37 cellular contexts compared by ENCODE assay signal in genomic region chr1:88089961-88090360, GRCh38.
"Had no signal": no experiment of that assay in that cellular context is flagged by ENCODE, and none has a peak within 500 bp of the region (broad histone marks: within the 10 kb centered on the region; RNA-seq: fewer than 3 reads in every experiment).

No MANE protein-coding gene starts in this region.

- H3K36me3 ChIP-seq: ascending aorta, cardiac muscle cell had no signal

- H3K4me3 ChIP-seq: ascending aorta, cardiac muscle cell had no signal

- H3K27me3 ChIP-seq: ascending aorta, cardiac muscle cell had no signal

- H3K4me1 ChIP-seq: ascending aorta had no signal

- H3K9me3 ChIP-seq: ascending aorta had no signal

- H3K36me3 Mint-ChIP-seq: activated CD4-positive, alpha-beta memory T cell treated with anti-CD3 and anti-CD28 coated beads for 36 hours; activated naive CD4-positive, alpha-beta T cell treated with anti-CD3 and anti-CD28 coated beads, Interleukin-2, amount 10 ng/mL, durations not matched to agents 7 days and 5 days; activated naive CD4-positive, alpha-beta T cell treated with anti-CD3 and anti-CD28 coated beads, Interleukin-2, amount 50 U/mL, for 24 hours; activated naive CD8-positive, alpha-beta T cell; activated naive CD8-positive, alpha-beta T cell treated with anti-CD3 and anti-CD28 coated beads, Interleukin-2, amount 10 ng/mL, durations not matched to agents 7 days and 5 days; brain had no signal

- FAIRE-seq: bronchial epithelial cell, TTC549 had no signal

- ATAC-seq: activated CD8-positive, alpha-beta T cell treated with anti-CD3 and anti-CD28 coated beads for 36 hours; activated naive CD8-positive, alpha-beta T cell treated with anti-CD3 and anti-CD28 coated beads, Interleukin-2, amount 50 U/mL, for 24 hours; activated T-cell treated with anti-CD3 and anti-CD28 coated beads, Interleukin-2, amount 50 U/mL, for 4 hours; activated T-cell treated with anti-CD3 and anti-CD28 coated beads, Interleukin-2, amount 50 U/mL, for 72 hours had no signal

- H3K4me1 Mint-ChIP-seq: activated B cell treated with CpG ODN at 0.5 μM for 24 hours; activated CD4-positive, alpha-beta T cell treated with anti-CD3 and anti-CD28 coated beads, Interleukin-2, amount 10 ng/mL, durations not matched to agents 24 days and 14 days; activated naive CD4-positive, alpha-beta T cell treated with anti-CD3 and anti-CD28 coated beads, Interleukin-2, amount 10 ng/mL, durations not matched to agents 7 days and 5 days; activated naive CD4-positive, alpha-beta T cell treated with anti-CD3 and anti-CD28 coated beads, Interleukin-2, amount 50 U/mL, for 24 hours; activated naive CD8-positive, alpha-beta T cell treated with anti-CD3 and anti-CD28 coated beads, Interleukin-2, amount 10 ng/mL, durations not matched to agents 7 days and 5 days; activated naive CD8-positive, alpha-beta T cell treated with anti-CD3 and anti-CD28 coated beads, Interleukin-2, amount 50 U/mL, for 24 hours; central memory CD8-positive, alpha-beta T cell had no signal

- H3K4me3 Mint-ChIP-seq: activated B cell treated with CpG ODN at 0.5 μM for 24 hours; activated CD4-positive, alpha-beta memory T cell treated with anti-CD3 and anti-CD28 coated beads for 36 hours; activated CD4-positive, alpha-beta T cell treated with anti-CD3 and anti-CD28 coated beads, Interleukin-2, amount 10 ng/mL, durations not matched to agents 24 days and 14 days; activated CD8-positive, alpha-beta T cell treated with anti-CD3 and anti-CD28 coated beads for 36 hours; activated naive CD4-positive, alpha-beta T cell treated with anti-CD3 and anti-CD28 coated beads, Interleukin-2, amount 10 ng/mL, durations not matched to agents 7 days and 5 days; activated naive CD4-positive, alpha-beta T cell treated with anti-CD3 and anti-CD28 coated beads, Interleukin-2, amount 50 U/mL, for 24 hours; activated naive CD8-positive, alpha-beta T cell; activated naive CD8-positive, alpha-beta T cell treated with anti-CD3 and anti-CD28 coated beads, Interleukin-2, amount 10 ng/mL, durations not matched to agents 7 days and 5 days; activated naive CD8-positive, alpha-beta T cell treated with anti-CD3 and anti-CD28 coated beads, Interleukin-2, amount 50 U/mL, for 24 hours; activated T-cell treated with anti-CD3 and anti-CD28 coated beads, Interleukin-2, amount 50 U/mL, for 4 hours; activated T-cell treated with anti-CD3 and anti-CD28 coated beads, Interleukin-2, amount 50 U/mL, for 72 hours; activated T-helper 1 cell treated with anti-CD3 and anti-CD28 coated beads, Interleukin-12 subunit alpha, Interleukin-12 subunit beta, Interleukin-2, Interleukin-4 antibody, amounts not matched to agents 30 ng/mL and 10 ng/mL and 1 ng/mL, durations not matched to agents 14 hours and 24 hours and 36 hours; brain; central memory CD8-positive, alpha-beta T cell; T-helper 2 cell treated with Interferon-gamma antibody and Interleukin-4, amounts not matched to agents 5 μg/mL and 100 μg/mL, for 36 hours had no signal

- DNase-seq: activated B cell treated with CpG ODN at 0.5 μM for 24 hours; activated CD4-positive, alpha-beta memory T cell treated with anti-CD3 and anti-CD28 coated beads for 36 hours; activated CD4-positive, alpha-beta T cell treated with anti-CD3 and anti-CD28 coated beads for 4 hours; activated CD4-positive, alpha-beta T cell treated with anti-CD3 and anti-CD28 coated beads, Interleukin-2, amount 10 ng/mL, durations not matched to agents 24 days and 14 days; activated CD4-positive, alpha-beta T cell treated with anti-CD3 and anti-CD28 coated beads, Interleukin-2, amount 50 U/mL, for 1 hour; activated CD4-positive, alpha-beta T cell treated with anti-CD3 and anti-CD28 coated beads, Interleukin-2, amount 50 U/mL, for 4 hours; activated CD4-positive, CD25-positive, alpha-beta regulatory T cell treated with anti-CD3 and anti-CD28 coated beads, Interleukin-2, amount 50 U/mL, for 72 hours; activated CD8-positive, alpha-beta memory T cell treated with anti-CD3 and anti-CD28 coated beads, Interleukin-2, amount 50 U/mL, for 4 hours; activated CD8-positive, alpha-beta T cell treated with anti-CD3 and anti-CD28 coated beads for 36 hours; activated effector memory CD4-positive, alpha-beta T cell treated with Interleukin-2 at 50 U/mL for 16 hours; activated gamma-delta T cell; activated naive CD4-positive, alpha-beta T cell treated with anti-CD3 and anti-CD28 coated beads, Interleukin-2, amount 10 ng/mL, durations not matched to agents 7 days and 5 days; activated naive CD4-positive, alpha-beta T cell treated with Interleukin-2 at 50 U/mL for 16 hours; activated naive CD8-positive, alpha-beta T cell treated with anti-CD3 and anti-CD28 coated beads, Interleukin-2, amount 10 ng/mL, durations not matched to agents 7 days and 5 days; activated naive CD8-positive, alpha-beta T cell treated with anti-CD3 and anti-CD28 coated beads, Interleukin-2, amount 50 U/mL, for 24 hours; activated T-cell treated with anti-CD3 and anti-CD28 coated beads for 4 hours; activated T-cell treated with anti-CD3 and anti-CD28 coated beads, Interleukin-2, amount 50 U/mL, for 1 hour; activated T-cell treated with anti-CD3 and anti-CD28 coated beads, Interleukin-2, amount 50 U/mL, for 4 hours; activated T-cell treated with anti-CD3 and anti-CD28 coated beads, Interleukin-2, amount 50 U/mL, for 72 hours; amygdala; anterior cingulate cortex; caudate nucleus; cerebellar nuclear complex; T-helper 2 cell; T-helper 9 cell had no signal

- H3K27ac Mint-ChIP-seq: activated B cell treated with CpG ODN at 0.5 μM for 24 hours; activated CD4-positive, alpha-beta memory T cell treated with anti-CD3 and anti-CD28 coated beads for 36 hours; activated CD4-positive, alpha-beta T cell treated with anti-CD3 and anti-CD28 coated beads, Interleukin-2, amount 10 ng/mL, durations not matched to agents 24 days and 14 days; activated CD8-positive, alpha-beta T cell treated with anti-CD3 and anti-CD28 coated beads for 36 hours; activated naive CD4-positive, alpha-beta T cell treated with anti-CD3 and anti-CD28 coated beads, Interleukin-2, amount 10 ng/mL, durations not matched to agents 7 days and 5 days; activated naive CD4-positive, alpha-beta T cell treated with anti-CD3 and anti-CD28 coated beads, Interleukin-2, amount 50 U/mL, for 24 hours; activated naive CD8-positive, alpha-beta T cell; activated naive CD8-positive, alpha-beta T cell treated with anti-CD3 and anti-CD28 coated beads, Interleukin-2, amount 10 ng/mL, durations not matched to agents 7 days and 5 days; activated naive CD8-positive, alpha-beta T cell treated with anti-CD3 and anti-CD28 coated beads, Interleukin-2, amount 50 U/mL, for 24 hours; activated T-cell treated with anti-CD3 and anti-CD28 coated beads, Interleukin-2, amount 50 U/mL, for 72 hours; activated T-helper 1 cell treated with anti-CD3 and anti-CD28 coated beads, Interleukin-12 subunit alpha, Interleukin-12 subunit beta, Interleukin-2, Interleukin-4 antibody, amounts not matched to agents 30 ng/mL and 10 ng/mL and 1 ng/mL, durations not matched to agents 14 hours and 24 hours and 36 hours; activated T-helper 2 cell treated with anti-CD3 and anti-CD28 coated beads, Interferon-gamma antibody, Interleukin-2, Interleukin-4, amounts not matched to agents 10 μg/mL and 5 μg/mL and 100 μg/mL, durations not matched to agents 14 hours and 24 hours and 36 hours; brain; T-helper 2 cell treated with Interferon-gamma antibody and Interleukin-4, amounts not matched to agents 5 μg/mL and 100 μg/mL, for 36 hours had no signal

- H3K27ac ChIP-seq: ascending aorta, cardiac muscle cell, VCaP had no signal

- H3K27me3 Mint-ChIP-seq: activated CD4-positive, alpha-beta T cell treated with anti-CD3 and anti-CD28 coated beads, Interleukin-2, amount 10 ng/mL, durations not matched to agents 24 days and 14 days; activated naive CD4-positive, alpha-beta T cell treated with anti-CD3 and anti-CD28 coated beads, Interleukin-2, amount 10 ng/mL, durations not matched to agents 7 days and 5 days; activated naive CD8-positive, alpha-beta T cell treated with anti-CD3 and anti-CD28 coated beads, Interleukin-2, amount 10 ng/mL, durations not matched to agents 7 days and 5 days had no signal
